Comparison of ENCODE assay signal across 28 cellular contexts in genomic region chrX:48789366-48790220, GRCh38. TPM values are rescaled to one million over a fixed set of nuclear protein-coding genes. Genes with fewer than 3 reads are reported as not detected.
DNase-seq lines count a peak whose midpoint lies in the region; ATAC-seq and TF ChIP-seq lines count a peak whose summit lies in the region.
"Had no signal": no experiment of that assay in that cellular context is flagged by ENCODE, and none has a peak within 500 bp of the region (broad histone marks: within the 10 kb centered on the region; RNA-seq: fewer than 3 reads in every experiment).

No MANE protein-coding gene starts in this region.

- no peak for TF ChIP-seq POLR2A in NB4 (IDR thresholded peaks at IDR 0.05; ENCODE audit: extremely low read depth, insufficient read length)

- H3K36me3 Mint-ChIP-seq in activated CD8-positive, alpha-beta memory T cell treated with anti-CD3 and anti-CD28 coated beads, Interleukin-2, amount 10 ng/mL, durations not matched to agents 7 days and 5 days: no peaks in the 10 kb centered on the region
- H3K36me3 Mint-ChIP-seq in activated T-helper 17 cell treated with anti-CD3 and anti-CD28 coated beads, Interleukin-2, amount 50 U/mL, for 72 hours (ENCODE audit: low read depth): no peaks in the 10 kb centered on the region
- H3K36me3 Mint-ChIP-seq in stimulated activated effector memory CD8-positive, alpha-beta T cell treated with anti-CD3 and anti-CD28 coated beads, Interleukin-12 subunit alpha, Interleukin-12 subunit beta, amount 100 ng/mL, for 72 hours: no peaks in the 10 kb centered on the region
- H3K36me3 Mint-ChIP-seq: neural progenitor cell had no signal

- H3K27me3 Mint-ChIP-seq in activated CD8-positive, alpha-beta memory T cell treated with anti-CD3 and anti-CD28 coated beads, Interleukin-2, amount 10 ng/mL, durations not matched to agents 7 days and 5 days: peaks cover 12% of the 10 kb centered on the region
- peaks cover 7% of the 10 kb centered on the region for H3K27me3 Mint-ChIP-seq in activated T-helper 17 cell treated with anti-CD3 and anti-CD28 coated beads, Interleukin-2, amount 50 U/mL, for 72 hours

- no peaks in the 10 kb centered on the region for H3K9me3 Mint-ChIP-seq in activated CD8-positive, alpha-beta memory T cell treated with anti-CD3 and anti-CD28 coated beads, Interleukin-2, amount 10 ng/mL, durations not matched to agents 7 days and 5 days (ENCODE audit: low read depth)
- H3K9me3 Mint-ChIP-seq in activated T-helper 17 cell treated with anti-CD3 and anti-CD28 coated beads, Interleukin-2, amount 50 U/mL, for 72 hours: no peaks in the 10 kb centered on the region
- no peaks in the 10 kb centered on the region for H3K9me3 Mint-ChIP-seq in stimulated activated effector memory CD8-positive, alpha-beta T cell treated with anti-CD3 and anti-CD28 coated beads, Interleukin-12 subunit alpha, Interleukin-12 subunit beta, amount 100 ng/mL, for 72 hours

- peaks cover 9% of the 10 kb centered on the region for H3K4me1 Mint-ChIP-seq in activated CD8-positive, alpha-beta memory T cell treated with anti-CD3 and anti-CD28 coated beads, Interleukin-2, amount 10 ng/mL, durations not matched to agents 7 days and 5 days
- no peaks in the 10 kb centered on the region for H3K4me1 Mint-ChIP-seq in activated T-helper 17 cell treated with anti-CD3 and anti-CD28 coated beads, Interleukin-2, amount 50 U/mL, for 72 hours
- H3K4me1 Mint-ChIP-seq in stimulated activated effector memory CD8-positive, alpha-beta T cell treated with anti-CD3 and anti-CD28 coated beads, Interleukin-12 subunit alpha, Interleukin-12 subunit beta, amount 100 ng/mL, for 72 hours: peaks cover 9% of the 10 kb centered on the region

- TF ChIP-seq CTCF in NB4 (IDR thresholded peaks at IDR 0.05; ENCODE audit: low read depth, low read length): no peak

- CTCF ChIA-PET in activated CD8-positive, alpha-beta memory T cell treated with anti-CD3 and anti-CD28 coated beads, Interleukin-2, amount 10 ng/mL, durations not matched to agents 7 days and 5 days (lab: Charles Lee): no interaction called here

- H3K27ac Mint-ChIP-seq in activated CD8-positive, alpha-beta memory T cell treated with anti-CD3 and anti-CD28 coated beads, Interleukin-2, amount 10 ng/mL, durations not matched to agents 7 days and 5 days: no peak overlapping the region
- H3K27ac Mint-ChIP-seq in activated T-helper 17 cell treated with anti-CD3 and anti-CD28 coated beads, Interleukin-2, amount 50 U/mL, for 72 hours: peak overlapping the region; percentile 20
- H3K27ac Mint-ChIP-seq in stimulated activated effector memory CD8-positive, alpha-beta T cell treated with anti-CD3 and anti-CD28 coated beads, Interleukin-12 subunit alpha, Interleukin-12 subunit beta, amount 100 ng/mL, for 72 hours: peak overlapping the region; percentile 69
- H3K27ac Mint-ChIP-seq: neural progenitor cell had no signal

- H3K4me3 ChIP-seq in NB4 (ENCODE audit: low read depth, low read length): no peak overlapping the region
- H3K4me3 ChIP-seq: A549, body of pancreas, lower lobe of right lung, mucosa of descending colon, neural progenitor cell had no signal

- DNase-seq in activated CD8-positive, alpha-beta memory T cell treated with anti-CD3 and anti-CD28 coated beads, Interleukin-2, amount 10 ng/mL, durations not matched to agents 7 days and 5 days: no peak
- no peak for DNase-seq in activated CD8-positive, alpha-beta memory T cell treated with anti-CD3 and anti-CD28 coated beads for 24 hours
- DNase-seq in NB4 (ENCODE audit: low read depth): peak; percentile 70
- no peak for DNase-seq in stimulated activated effector memory CD8-positive, alpha-beta T cell treated with anti-CD3 and anti-CD28 coated beads, Interleukin-12 subunit alpha, Interleukin-12 subunit beta, amount 100 ng/mL, for 72 hours (ENCODE audit: low spot score in 2 of 2)
- no peak for DNase-seq in NCI-H226
- DNase-seq in DMS153 (lab: John Stamatoyannopoulos, UW): no peak
- DNase-seq: activated CD4-positive, alpha-beta T cell treated with anti-CD3 and anti-CD28 coated beads for 4 hours; body of pancreas; DMS79; glutamatergic neuron; Kasumi-1; lower lobe of right lung; mucosa of descending colon; NCI-H1105; NCI-H2029 treated with DMSO at 0.1 percent for 48 hours; NCI-H345; NCI-H748 treated with DMSO at 0.1 percent for 48 hours; posterior cingulate gyrus; trophoblast cell had no signal

- ATAC-seq in activated CD8-positive, alpha-beta memory T cell treated with anti-CD3 and anti-CD28 coated beads, Interleukin-2, amount 10 ng/mL, durations not matched to agents 7 days and 5 days: peak; percentile 39
- ATAC-seq in activated T-helper 17 cell treated with anti-CD3 and anti-CD28 coated beads, Interleukin-2, amount 50 U/mL, for 72 hours (replicated peaks): no peak
- no peak for ATAC-seq in stimulated activated effector memory CD8-positive, alpha-beta T cell treated with anti-CD3 and anti-CD28 coated beads, Interleukin-12 subunit alpha, Interleukin-12 subunit beta, amount 100 ng/mL, for 72 hours
- no peak for ATAC-seq in HG03196 (IDR thresholded peaks at IDR 0.05; ENCODE audit: unreplicated experiment)
- ATAC-seq: A549, body of pancreas, lower lobe of right lung, mucosa of descending colon, Right ventricle myocardium inferior, sciatic nerve had no signal

- H3K4me3 Mint-ChIP-seq in activated CD8-positive, alpha-beta memory T cell treated with anti-CD3 and anti-CD28 coated beads, Interleukin-2, amount 10 ng/mL, durations not matched to agents 7 days and 5 days: no peak overlapping the region
- H3K4me3 Mint-ChIP-seq in activated T-helper 17 cell treated with anti-CD3 and anti-CD28 coated beads, Interleukin-2, amount 50 U/mL, for 72 hours: no peak overlapping the region
- no peak overlapping the region for H3K4me3 Mint-ChIP-seq in stimulated activated effector memory CD8-positive, alpha-beta T cell treated with anti-CD3 and anti-CD28 coated beads, Interleukin-12 subunit alpha, Interleukin-12 subunit beta, amount 100 ng/mL, for 72 hours
- H3K4me3 Mint-ChIP-seq: neural progenitor cell had no signal

RNA-seq across cellular contexts. Expression of gene GATA1, which starts 3.2 kb away (rescaled TPM):
- total RNA-seq in activated CD8-positive, alpha-beta memory T cell treated with anti-CD3 and anti-CD28 coated beads, Interleukin-2, amount 10 ng/mL, durations not matched to agents 7 days and 5 days: not detected
- total RNA-seq in activated T-helper 17 cell treated with anti-CD3 and anti-CD28 coated beads, Interleukin-2, amount 50 U/mL, for 72 hours: not detected
- total RNA-seq: body of pancreas, chondrocyte, H1, kidney epithelial cell had no signal

RNA-seq across cellular contexts. Expression of gene HDAC6, which starts 12.3 kb away (rescaled TPM):
- 100 to 1,000 TPM in 1 of 2 experiments, 10 to 100 TPM in 1; 76.8 to 107 TPM for total RNA-seq in activated CD8-positive, alpha-beta memory T cell treated with anti-CD3 and anti-CD28 coated beads, Interleukin-2, amount 10 ng/mL, durations not matched to agents 7 days and 5 days
- 100 to 1,000 TPM in 1 of 2 donors, 10 to 100 TPM in 1; 62.0 to 121 TPM for total RNA-seq in activated T-helper 17 cell treated with anti-CD3 and anti-CD28 coated beads, Interleukin-2, amount 50 U/mL, for 72 hours

RNA-seq across cellular contexts. Expression of gene GLOD5, which starts 28.0 kb away (rescaled TPM):
- total RNA-seq in activated CD8-positive, alpha-beta memory T cell treated with anti-CD3 and anti-CD28 coated beads, Interleukin-2, amount 10 ng/mL, durations not matched to agents 7 days and 5 days: not detected
- total RNA-seq in activated T-helper 17 cell treated with anti-CD3 and anti-CD28 coated beads, Interleukin-2, amount 50 U/mL, for 72 hours: not detected
- total RNA-seq: body of pancreas, chondrocyte, H1, kidney epithelial cell, Right ventricle myocardium inferior, sciatic nerve had no signal

RNA-seq across cellular contexts. Expression of gene ERAS, which starts 36.7 kb away (rescaled TPM):
- total RNA-seq in activated CD8-positive, alpha-beta memory T cell treated with anti-CD3 and anti-CD28 coated beads, Interleukin-2, amount 10 ng/mL, durations not matched to agents 7 days and 5 days: not detected
- under 1 TPM in 1 of 2 donors, not detected in 1; 0.26 TPM for total RNA-seq in activated T-helper 17 cell treated with anti-CD3 and anti-CD28 coated beads, Interleukin-2, amount 50 U/mL, for 72 hours
- total RNA-seq: body of pancreas, H1, kidney epithelial cell, lower lobe of right lung, Right ventricle myocardium inferior had no signal

RNA-seq across cellular contexts. Expression of gene PCSK1N, which starts 45.8 kb away (rescaled TPM):
- total RNA-seq in activated CD8-positive, alpha-beta memory T cell treated with anti-CD3 and anti-CD28 coated beads, Interleukin-2, amount 10 ng/mL, durations not matched to agents 7 days and 5 days: under 1 TPM; 0.21 to 0.93 TPM
- total RNA-seq in activated T-helper 17 cell treated with anti-CD3 and anti-CD28 coated beads, Interleukin-2, amount 50 U/mL, for 72 hours: 1 to 10 TPM; 3.7 to 4.7 TPM
- total RNA-seq: Right ventricle myocardium inferior had no signal
